ENCODE assay signal across 21 cellular contexts in genomic region chr2:23283653-23284052, GRCh38.
DNase-seq lines count a peak whose midpoint lies in the region; ATAC-seq and TF ChIP-seq lines count a peak whose summit lies in the region.
"Had no signal": no experiment of that assay in that cellular context is flagged by ENCODE, and none has a peak within 500 bp of the region (broad histone marks: within the 10 kb centered on the region; RNA-seq: fewer than 3 reads in every experiment).

No MANE protein-coding gene starts in this region.

- H3K4me1 ChIP-seq in GM23248 (ENCODE audit: insufficient read depth) (peaks cover 33% of the 10 kb centered on the region), PC-3 (ENCODE audit: insufficient read depth, low read length) (no peaks in the 10 kb centered on the region; the same call in 1 of the 2 replicates), trophoblast cell (ENCODE audit: control insufficient read depth in 1 of 2, insufficient read depth in 2 of 2, low read length in 2 of 2) (peaks cover 18 to 27% of the 10 kb centered on the region in 2 experiments), lower lobe of right lung (peaks cover 12% of the 10 kb centered on the region)

- no peak overlapping the region for H3K4me2 ChIP-seq in GM23248 (ENCODE audit: unreplicated experiment)
- H3K4me2 ChIP-seq in PC-3 (ENCODE audit: low read length), result no peak overlapping the region
- no peak overlapping the region for H3K4me2 ChIP-seq in trophoblast cell (ENCODE audit: low read length)
- H3K4me2 ChIP-seq: BLaER1 treated with 17β-estradiol and CSF1 and Interleukin-3, amounts not matched to agents 10 nM and 100 nM; neural progenitor cell had no signal

- no peak overlapping the region for H3K18ac ChIP-seq in trophoblast cell (ENCODE audit: low read length)

- H3K79me1 ChIP-seq in trophoblast cell (ENCODE audit: low read length), result peaks cover 27% of the 10 kb centered on the region

- no peak overlapping the region for H4K91ac ChIP-seq in trophoblast cell (ENCODE audit: low read depth, low read length)

- POLR2A ChIA-PET in PC-3 (lab: Charles Lee; ENCODE audit: unreplicated experiment), result no interaction called here

- H3K9me3 ChIP-seq in GM23248 (ENCODE audit: low read depth) (no peaks in the 10 kb centered on the region), PC-3 (ENCODE audit: low read length) (no peaks in the 10 kb centered on the region), trophoblast cell (ENCODE audit: insufficient read depth, low read depth, low read length) (no peaks in the 10 kb centered on the region), lower lobe of right lung (no peaks in the 10 kb centered on the region)
- H3K9me3 ChIP-seq: BLaER1 treated with 17β-estradiol and CSF1 and Interleukin-3, amounts not matched to agents 10 nM and 100 nM; psoas muscle had no signal

- no peaks in the 10 kb centered on the region for H3K36me3 Mint-ChIP-seq in Calu3 (ENCODE audit: insufficient read depth, unreplicated experiment)
- H3K36me3 Mint-ChIP-seq: mesothelial cell of epicardium, neural progenitor cell had no signal

- H2BK120ac ChIP-seq in trophoblast cell (ENCODE audit: insufficient read depth, low read length, poor library complexity), result no peak overlapping the region

- H3K27me3 ChIP-seq in GM23248 (replicated peaks; ENCODE audit: insufficient read depth) (no peaks in the 10 kb centered on the region), PC-3 (ENCODE audit: low read length) (no peaks in the 10 kb centered on the region), trophoblast cell (ENCODE audit: insufficient read depth, low read length) (no peaks in the 10 kb centered on the region), lower lobe of right lung (ENCODE audit: low read depth) (no peaks in the 10 kb centered on the region)
- H3K27me3 ChIP-seq: BLaER1 treated with 17β-estradiol and CSF1 and Interleukin-3, amounts not matched to agents 10 nM and 100 nM; neural progenitor cell had no signal

- TF ChIP-seq CTCF in PC-3 (conservative IDR thresholded peaks at IDR 0.05; ENCODE audit: low read depth, low read length) (no peak), lower lobe of right lung (IDR thresholded peaks at IDR 0.05) (no peak), Calu3 (IDR thresholded peaks at IDR 0.05; ENCODE audit: unreplicated experiment) (no peak)

- ATAC-seq in PC-3, result no peak
- peak; percentile 50 for ATAC-seq in esophagus mucosa
- no peak for ATAC-seq in lower lobe of right lung
- ATAC-seq: psoas muscle had no signal

- 40 to 42% methylated on average over 3 of the region's 3 CpGs for WGBS in GM23248 (ENCODE audit: low coverage in 1 of 2, low lambda C conversion rate in 2 of 2, missing lambda C conversion rate in 2 of 2), 2 experiments
- WGBS in trophoblast cell (ENCODE audit: extremely low coverage, insufficient coverage, insufficient read length), result no CpG with 5 or more reads among the region's 3 CpGs

- H3K4ac ChIP-seq in trophoblast cell (ENCODE audit: low read depth, low read length), result no peak overlapping the region

- no peak overlapping the region for H4K12ac ChIP-seq in trophoblast cell (ENCODE audit: low read depth, low read length)

- H3K79me2 ChIP-seq in GM23248 (ENCODE audit: insufficient read depth) (no peaks in the 10 kb centered on the region), PC-3 (ENCODE audit: low read length) (no peaks in the 10 kb centered on the region), trophoblast cell (ENCODE audit: control insufficient read depth, insufficient read depth, low read length, poor library complexity) (no peaks in the 10 kb centered on the region)

- H3K27ac ChIP-seq in GM23248 (no peak overlapping the region), PC-3 (ENCODE audit: low read length) (no peak overlapping the region), trophoblast cell (ENCODE audit: low read depth, low read length) (no peak overlapping the region), lower lobe of right lung (no peak overlapping the region)
- H3K27ac ChIP-seq: BLaER1 treated with 17β-estradiol and CSF1 and Interleukin-3, amounts not matched to agents 10 nM and 100 nM; neural progenitor cell; psoas muscle; SK-N-MC had no signal

- H3K9me3 Mint-ChIP-seq in Calu3 (ENCODE audit: low read depth, unreplicated experiment), result peaks cover 6% of the 10 kb centered on the region

- in situ Hi-C loops in GM23248 (cut with MboI), result no loop called here

- H3K4me1 Mint-ChIP-seq in Calu3 (ENCODE audit: low read depth, unreplicated experiment), result no peaks in the 10 kb centered on the region

- H2BK5ac ChIP-seq in trophoblast cell (ENCODE audit: low read depth, low read length, poor library complexity), result no peak overlapping the region

- no TSS peak for BruUV-seq in PC-3 (replicated peaks; lab: Mats Ljungman, UMichigan)
- BruUV-seq in Calu3 (replicated peaks; lab: Mats Ljungman, UMichigan), result no TSS peak

- H2BK12ac ChIP-seq in trophoblast cell (ENCODE audit: low read length), result no peak overlapping the region

- no peak overlapping the region for H4K8ac ChIP-seq in trophoblast cell (ENCODE audit: low read depth, low read length)

- H3K9ac ChIP-seq in GM23248, result no peak overlapping the region
- H3K9ac ChIP-seq in PC-3 (ENCODE audit: low read length), result no peak overlapping the region
- no peak overlapping the region for H3K9ac ChIP-seq in trophoblast cell (ENCODE audit: low read length)
- H3K9ac ChIP-seq: BLaER1 treated with 17β-estradiol and CSF1 and Interleukin-3, amounts not matched to agents 10 nM and 100 nM; neural progenitor cell had no signal

- CTCF ChIA-PET in PC-3 (lab: Charles Lee) (no interaction called here), Calu3 (lab: Charles Lee) (no interaction called here)

- H3K9me2 ChIP-seq in GM23248 (ENCODE audit: insufficient read depth), result no peaks in the 10 kb centered on the region
- H3K9me2 ChIP-seq in PC-3 (replicated peaks; ENCODE audit: low read length), result no peaks in the 10 kb centered on the region

- H3K23ac ChIP-seq in trophoblast cell (ENCODE audit: low read length), result no peak overlapping the region

- H3K36me3 ChIP-seq in GM23248 (ENCODE audit: low read depth) (no peaks in the 10 kb centered on the region), PC-3 (ENCODE audit: low read depth, low read length) (no peaks in the 10 kb centered on the region), trophoblast cell (ENCODE audit: control insufficient read depth in 1 of 2, insufficient read depth in 2 of 2, low read length in 2 of 2) (no peaks in the 10 kb centered on the region), lower lobe of right lung (no peaks in the 10 kb centered on the region)
- H3K36me3 ChIP-seq: BLaER1 treated with 17β-estradiol and CSF1 and Interleukin-3, amounts not matched to agents 10 nM and 100 nM; neural progenitor cell had no signal

- H3K27ac Mint-ChIP-seq in Calu3 (ENCODE audit: unreplicated experiment), result no peak overlapping the region
- H3K27ac Mint-ChIP-seq: neural progenitor cell had no signal

- H3K4me3 Mint-ChIP-seq in Calu3 (ENCODE audit: low read depth, unreplicated experiment), result no peak overlapping the region
- H3K4me3 Mint-ChIP-seq: mesothelial cell of epicardium, neural progenitor cell had no signal

- H2AFZ ChIP-seq in GM23248, result no peak overlapping the region
- H2AFZ ChIP-seq in PC-3 (ENCODE audit: low read length), result no peak overlapping the region
- no peak overlapping the region for H2AFZ ChIP-seq in trophoblast cell (ENCODE audit: insufficient read depth, low read length, poor library complexity)
- H2AFZ ChIP-seq: neural progenitor cell had no signal

- H3K14ac ChIP-seq in trophoblast cell (ENCODE audit: low read length), result no peak overlapping the region

- no peaks in the 10 kb centered on the region for H4K20me1 ChIP-seq in GM23248 (ENCODE audit: insufficient read depth)
- no peaks in the 10 kb centered on the region for H4K20me1 ChIP-seq in PC-3 (ENCODE audit: low read length)
- H4K20me1 ChIP-seq: BLaER1 treated with 17β-estradiol and CSF1 and Interleukin-3, amounts not matched to agents 10 nM and 100 nM had no signal

- H3K4me3 ChIP-seq in GM23248, result no peak overlapping the region
- H3K4me3 ChIP-seq in PC-3 (ENCODE audit: low read length), result no peak overlapping the region
- H3K4me3 ChIP-seq in trophoblast cell (ENCODE audit: low read depth, low read length), result no peak overlapping the region
- H3K4me3 ChIP-seq in lower lobe of right lung, result no peak overlapping the region
- H3K4me3 ChIP-seq: BLaER1 treated with 17β-estradiol and CSF1 and Interleukin-3, amounts not matched to agents 10 nM and 100 nM; neural progenitor cell; psoas muscle; SK-N-MC had no signal

- DNase-seq in GM23248, result peak; percentile 68
- DNase-seq in PC-3, result peak; percentile 52
- DNase-seq in trophoblast cell, result peak; percentile 35 to 68
- no peak for DNase-seq in lower lobe of right lung
- no peak for DNase-seq in Calu3
- no peak for DNase-seq in NCI-H1092 (lab: John Stamatoyannopoulos, UW)
- DNase-seq: activated CD4-positive, alpha-beta T cell treated with anti-CD3 and anti-CD28 coated beads for 4 hours; central memory CD4-positive, alpha-beta T cell; effector CD4-positive, alpha-beta T cell; islet precursor cell; NCI-H1092 treated with DMSO at 0.1 percent for 48 hours; NCI-H2107; NCI-H774; OCI-M1; psoas muscle; stimulated activated CD4-positive, alpha-beta T cell treated with anti-CD3 and anti-CD28 coated beads, Interleukin-4, amount 100 ng/mL, for 4 hours had no signal

- intact Hi-C loops in PC-3 (cut with micrococcal nuclease) (no loop called here), lower lobe of right lung (cut with DNase I) (no loop called here), Calu3 (cut with micrococcal nuclease; ENCODE audit: unreplicated experiment) (no loop called here)

- H3F3A ChIP-seq in GM23248 (ENCODE audit: insufficient read depth), result peaks cover 33% of the 10 kb centered on the region
- H3F3A ChIP-seq in PC-3 (ENCODE audit: low read length, unreplicated experiment), result no peaks in the 10 kb centered on the region

- peaks cover 51% of the 10 kb centered on the region for H3K27me3 Mint-ChIP-seq in Calu3 (ENCODE audit: unreplicated experiment)

- no peak overlapping the region for H2AK5ac ChIP-seq in trophoblast cell (ENCODE audit: low read length)

Comparison
In these comparisons a context has a peak if more than half of its experiments do, and no peak if none do; other contexts are left out.
1. DNase-seq: peak in GM23248 (single experiment), PC-3 (single experiment) and trophoblast cell (2 of 2); none in lower lobe of right lung (single experiment), Calu3 (single experiment) and NCI-H1092 (single experiment).